9 cellular contexts compared by ENCODE assay signal in genomic region chr1:12604114-12604874, GRCh38. TPM values are rescaled to one million over a fixed set of nuclear protein-coding genes. Genes with fewer than 3 reads are reported as not detected.
DNase-seq lines count a peak whose midpoint lies in the region; ATAC-seq and TF ChIP-seq lines count a peak whose summit lies in the region.
"Had no signal": no experiment of that assay in that cellular context is flagged by ENCODE, and none has a peak within 500 bp of the region (broad histone marks: within the 10 kb centered on the region; RNA-seq: fewer than 3 reads in every experiment).

No MANE protein-coding gene starts in this region.

- H3K27me3 Mint-ChIP-seq in HFFc6 (ENCODE audit: insufficient read depth): peaks cover 14% of the 10 kb centered on the region

- H3K36me3 Mint-ChIP-seq in HFFc6 (ENCODE audit: low read depth): peaks cover 6% of the 10 kb centered on the region
- H3K36me3 Mint-ChIP-seq: naive B cell had no signal

- H3K4me1 Mint-ChIP-seq in HFFc6 (ENCODE audit: low read depth): peaks cover 53% of the 10 kb centered on the region

- peak; percentile 80 to 95 for ATAC-seq in left cardiac atrium

- H3K9me3 Mint-ChIP-seq in HFFc6: peaks cover 5% of the 10 kb centered on the region

- intact Hi-C loops in left cardiac atrium (cut with DNase I): no loop called here

- H3K27ac Mint-ChIP-seq in HFFc6: peak overlapping the region; percentile 54

- H3K4me1 ChIP-seq in SJCRH30: peaks cover 15% of the 10 kb centered on the region

- H3K4me3 Mint-ChIP-seq in HFFc6: peak overlapping the region; percentile 43; the same call in 1 of the 2 replicates
- H3K4me3 Mint-ChIP-seq: naive B cell had no signal

- peak; percentile 85 for DNase-seq in AG20443 (ENCODE audit: low spot score)
- peak; percentile 91 for DNase-seq in HFFc6
- peak; percentile 77 to 90 for DNase-seq in SJCRH30
- peak; percentile 66 for DNase-seq in activated naive CD4-positive, alpha-beta T cell treated with Interleukin-2 at 50 U/mL for 16 hours
- DNase-seq in left cardiac atrium: peak; percentile 76
- DNase-seq in stimulated activated CD4-positive, alpha-beta T cell treated with anti-CD3 and anti-CD28 coated beads, Interleukin-12 subunit alpha, Interleukin-12 subunit beta, amount 100 ng/mL, for 24 hours (ENCODE audit: low read depth in 2 of 2): peak; percentile 46 to 55
- no peak for DNase-seq in GOT3 (lab: John Stamatoyannopoulos, UW)
- no peak for DNase-seq in NCI-H2081 treated with DMSO at 0.1 percent for 48 hours (lab: John Stamatoyannopoulos, UW)
- DNase-seq: naive B cell had no signal

- no peaks in the 10 kb centered on the region for H3K36me3 ChIP-seq in SJCRH30

- H3K4me3 ChIP-seq in SJCRH30: no peak overlapping the region

- TF ChIP-seq CTCF in HFFc6 (IDR thresholded peaks at IDR 0.05): no peak

- H3K9me3 ChIP-seq in SJCRH30 (replicated peaks): no peaks in the 10 kb centered on the region

- peak overlapping the region; percentile 12; the same call in 1 of the 2 replicates for H3K27ac ChIP-seq in SJCRH30

- no peaks in the 10 kb centered on the region for H3K27me3 ChIP-seq in SJCRH30

RNA-seq across cellular contexts. Expression of gene DHRS3, which starts 13.7 kb away (rescaled TPM):
- total RNA-seq in HFFc6 (2021; fragmentation: NEBNext Ultra II Directional; extraction: Animal tissue kit (Norgen Biotek cat#: 25700)): 10 to 100 TPM in 4 of 6 experiments, 1 to 10 TPM in 2; 6.0 to 29.1 (median 27.1) TPM
- total RNA-seq in SJCRH30 (2014; rRNA removed; shearing (Covaris generic)): 2.6 and 3.5 TPM in 2 replicates
- 100 to 1,000 TPM in 1 of 2 donors, 10 to 100 TPM in 1; 74.3 to 106 TPM for total RNA-seq in left cardiac atrium

RNA-seq across cellular contexts. Expression of gene AADACL4, which starts 39.6 kb away (rescaled TPM):
- not detected for total RNA-seq in HFFc6 (2021; fragmentation: NEBNext Ultra II Directional; extraction: Animal tissue kit (Norgen Biotek cat#: 25700))
- not detected in 2 replicates for total RNA-seq in SJCRH30 (2014; rRNA removed; shearing (Covaris generic))
- not detected for total RNA-seq in left cardiac atrium

Comparison
In these comparisons a context has a peak if more than half of its experiments do, and no peak if none do; other contexts are left out.
1. DNase-seq: peak in AG20443 (single experiment), HFFc6 (single experiment), SJCRH30 (2 of 2), activated naive CD4-positive, alpha-beta T cell treated with Interleukin-2 at 50 U/mL for 16 hours (single experiment), left cardiac atrium (single experiment) and stimulated activated CD4-positive, alpha-beta T cell treated with anti-CD3 and anti-CD28 coated beads, Interleukin-12 subunit alpha, Interleukin-12 subunit beta, amount 100 ng/mL, for 24 hours (2 of 2); none in GOT3 (single experiment) and NCI-H2081 treated with DMSO at 0.1 percent for 48 hours (single experiment).